ENCODE assay signal across 1 cellular context in genomic region chr9:136769710-136770191, GRCh38.
TF ChIP-seq lines count a peak whose summit lies in the region.

No MANE protein-coding gene starts in this region.

TF ChIP-seq in HepG2, 621 proteins besides CTCF, POLR2A, EP300 and RAD21:
- TF ChIP-seq ZNF770 (CRISPR knock-in tag; IDR thresholded peaks at IDR 0.05) (peak; percentile 62; the same call in 1 of the 2 replicates), CREBL2 (CRISPR knock-in tag; IDR thresholded peaks at IDR 0.05; ENCODE audit: borderline replicate concordance) (no peak), MYC (CRISPR knock-in tag; IDR thresholded peaks at IDR 0.05; ENCODE audit: borderline replicate concordance) (peak; percentile 51; the same call in 1 of the 2 replicates), XRCC5 (optimal IDR thresholded peaks at IDR 0.05; ENCODE audit: low read length) (peak; percentile 28), ZNF687 (CRISPR knock-in tag; IDR thresholded peaks at IDR 0.05) (peak; percentile 33; the same call in 1 of the 2 replicates), STAG1 (CRISPR knock-in tag; IDR thresholded peaks at IDR 0.05) (peak; percentile 40; the same call in 1 of the 2 replicates), RERE (CRISPR knock-in tag; IDR thresholded peaks at IDR 0.05; ENCODE audit: low read depth) (no peak), MAX (IDR thresholded peaks at IDR 0.05) (peak; percentile 25; the same call in 1 of the 2 replicates), NR0B2 (CRISPR knock-in tag; IDR thresholded peaks at IDR 0.05) (no peak), ZNF558 (CRISPR knock-in tag; IDR thresholded peaks at IDR 0.05; ENCODE audit: borderline replicate concordance) (no peak), FOXM1 (CRISPR knock-in tag; IDR thresholded peaks at IDR 0.05) (no peak), PATZ1 (CRISPR knock-in tag; IDR thresholded peaks at IDR 0.05) (peak; percentile 36)
